16 cellular contexts compared by ENCODE assay signal in the genomic region with DNA sequence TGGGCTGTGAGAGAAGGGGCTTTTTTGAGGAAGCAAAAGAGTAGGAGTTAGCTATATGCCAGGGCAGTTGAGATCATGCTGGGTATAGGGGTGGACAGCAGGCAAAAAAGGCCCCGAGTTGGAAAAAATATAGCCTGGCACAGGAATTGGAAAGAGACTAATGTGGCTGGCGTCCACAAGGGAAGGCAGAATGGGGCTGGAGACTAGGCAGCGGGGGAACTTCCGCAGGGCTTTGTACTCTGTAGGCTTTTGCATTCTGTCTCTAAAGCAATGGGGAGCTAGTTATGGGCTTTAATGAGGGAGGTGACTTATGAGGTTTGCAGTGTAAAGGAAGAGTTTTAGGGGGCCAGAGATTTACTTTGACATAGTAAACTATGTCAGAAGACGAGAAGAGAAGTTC. TPM values are rescaled to one million over a fixed set of nuclear protein-coding genes. Genes with fewer than 3 reads are reported as not detected.
DNase-seq lines count a peak whose midpoint lies in the region; ATAC-seq and TF ChIP-seq lines count a peak whose summit lies in the region.
"Had no signal": no experiment of that assay in that cellular context is flagged by ENCODE, and none has a peak within 500 bp of the region (broad histone marks: within the 10 kb centered on the region; RNA-seq: fewer than 3 reads in every experiment).

No MANE protein-coding gene starts in this region.

- peak overlapping the region in 3 of 5 experiments; percentile 17 to 73 (median 47) for H3K27ac Mint-ChIP-seq in brain

- no peak for ATAC-seq in aorta (ENCODE audit: low FRiP score)
- ATAC-seq in GM18873 (IDR thresholded peaks at IDR 0.05; ENCODE audit: low FRiP score, unreplicated experiment): no peak
- no peak for ATAC-seq in GM21423 (IDR thresholded peaks at IDR 0.05; ENCODE audit: unreplicated experiment)
- ATAC-seq: GM12878 had no signal

- H3K27ac ChIP-seq in HUES48 (ENCODE audit: low read depth, low read length) (peak overlapping the region; percentile 93), iPS-18a (ENCODE audit: low read length) (no peak overlapping the region), aorta (ENCODE audit: low read depth in 1 of 2, low read length in 2 of 2) (no peak overlapping the region), substantia nigra (ENCODE audit: low read depth, low read length, poor library complexity, severe bottlenecking) (no peak overlapping the region)
- H3K27ac ChIP-seq: PC-9, SJSA1 had no signal

- peak overlapping the region; percentile 41 for H3K4me3 ChIP-seq in HUES48 (ENCODE audit: low read depth, low read length)
- H3K4me3 ChIP-seq in iPS-18a (ENCODE audit: low read length): peak overlapping the region; percentile 49
- H3K4me3 ChIP-seq in aorta (ENCODE audit: low read length in 2 of 2): no peak overlapping the region
- H3K4me3 ChIP-seq: GM12878, PC-9, SJSA1 had no signal

- H3K36me3 ChIP-seq in HUES48 (ENCODE audit: control insufficient read depth, insufficient read depth, low read length) (no peaks in the 10 kb centered on the region), iPS-18a (ENCODE audit: control insufficient read depth, low read depth, low read length) (no peaks in the 10 kb centered on the region), aorta (ENCODE audit: control insufficient read depth in 1 of 2, insufficient read depth in 2 of 2, low read length in 1 of 2) (no peaks in the 10 kb centered on the region)
- H3K36me3 ChIP-seq: SJSA1 had no signal

- no peaks in the 10 kb centered on the region for H3K9me3 ChIP-seq in HUES48 (ENCODE audit: control insufficient read depth, insufficient read depth, low read length)
- no peaks in the 10 kb centered on the region for H3K9me3 ChIP-seq in iPS-18a (ENCODE audit: control insufficient read depth, low read depth, low read length)
- H3K9me3 ChIP-seq in aorta (ENCODE audit: control insufficient read depth, low read length): peaks cover 1% of the 10 kb centered on the region
- H3K9me3 ChIP-seq: Caco-2, SJSA1 had no signal

- no peaks in the 10 kb centered on the region for H3K36me3 Mint-ChIP-seq in brain

- TF ChIP-seq CTCF in brain (conservative IDR thresholded peaks at IDR 0.05): no peak

- H3K4me3 Mint-ChIP-seq in brain: peak overlapping the region in 2 of 5 experiments; percentile 3 to 26

- WGBS in aorta, 2 donors: 31 to 36% methylated on average over 5 of the region's 5 CpGs

- intact Hi-C loops in aorta (cut with DNase I): no loop called here

- H3K4me1 Mint-ChIP-seq in brain: peaks cover 40% of the 10 kb centered on the region

- H3K27me3 Mint-ChIP-seq in brain: peaks cover 54% of the 10 kb centered on the region

- H3K27me3 ChIP-seq in HUES48 (ENCODE audit: control insufficient read depth, insufficient read depth, low read length): peaks cover 57% of the 10 kb centered on the region
- H3K27me3 ChIP-seq in iPS-18a (ENCODE audit: control insufficient read depth, insufficient read depth, low read length): peaks cover 87% of the 10 kb centered on the region
- H3K27me3 ChIP-seq in aorta (ENCODE audit: control insufficient read depth in 1 of 2, insufficient read depth in 2 of 2, low read length in 1 of 2): no peaks in the 10 kb centered on the region
- H3K27me3 ChIP-seq: SJSA1 had no signal

- H3K4me1 ChIP-seq in HUES48 (ENCODE audit: control insufficient read depth, insufficient read depth, low read length): peaks cover 36% of the 10 kb centered on the region
- H3K4me1 ChIP-seq in iPS-18a (ENCODE audit: control insufficient read depth, low read depth, low read length): peaks cover 38% of the 10 kb centered on the region
- no peaks in the 10 kb centered on the region for H3K4me1 ChIP-seq in aorta (ENCODE audit: control insufficient read depth in 1 of 2, insufficient read depth in 2 of 2, low read length in 2 of 2)

- no peak for DNase-seq in aorta
- DNase-seq in substantia nigra (lab: John Stamatoyannopoulos, UW): no peak
- DNase-seq: HCEC 1CT, NCI-H1048, NCI-H1436 treated with DMSO at 0.1 percent for 48 hours, NCI-H2171 treated with DMSO at 0.1 percent for 48 hours, NCI-H446 treated with DMSO at 0.1 percent for 48 hours, PC-9 had no signal

- H3K9me3 Mint-ChIP-seq in brain: peaks cover 0 to 8% (median 4%) of the 10 kb centered on the region in 5 experiments

- H3K9ac ChIP-seq in HUES48 (ENCODE audit: low read depth, low read length) (no peak overlapping the region), iPS-18a (ENCODE audit: low read length) (peak overlapping the region; percentile 22)

RNA-seq across cellular contexts. Expression of a gene that starts 57.4 kb away (rescaled TPM):
- polyA plus RNA-seq in brain (ENCODE audit: insufficient read depth, low read depth, low replicate concordance) (14.2 TPM), aorta (10 to 100 TPM in 1 of 2 donors, 1 to 10 TPM in 1; 9.5 to 19.9 TPM)
- 10 to 100 TPM; 47.8 to 53.4 TPM for total RNA-seq in aorta

Comparison
In these comparisons a context has a peak if more than half of its experiments do, and no peak if none do; other contexts are left out.
1. H3K4me3 ChIP-seq: peak in HUES48 (single experiment) and iPS-18a (single experiment); none in aorta (0 of 2).